Comparison of ENCODE assay signal across 9 cellular contexts in genomic region chr21:29297483-29298347, GRCh38. TPM values are rescaled to one million over a fixed set of nuclear protein-coding genes. Genes with fewer than 3 reads are reported as not detected.
DNase-seq lines count a peak whose midpoint lies in the region; ATAC-seq, FAIRE-seq and TF ChIP-seq lines count a peak whose summit lies in the region.
"Had no signal": no experiment of that assay in that cellular context is flagged by ENCODE, and none has a peak within 500 bp of the region (broad histone marks: within the 10 kb centered on the region; RNA-seq: fewer than 3 reads in every experiment).

No MANE protein-coding gene starts in this region.

- ATAC-seq in activated naive CD8-positive, alpha-beta T cell treated with anti-CD3 and anti-CD28 coated beads, Interleukin-2, amount 50 U/mL, for 24 hours: no peak
- ATAC-seq in HepG2: no peak
- ATAC-seq in thoracic aorta (ENCODE audit: insufficient number of reproducible peaks, low FRiP score, low read depth): no peak
- no peak for ATAC-seq in GM19328 (IDR thresholded peaks at IDR 0.05; ENCODE audit: unreplicated experiment)
- ATAC-seq in HG03135 (IDR thresholded peaks at IDR 0.05; ENCODE audit: unreplicated experiment): no peak

- H4K20me1 ChIP-seq in HepG2 (ENCODE audit: insufficient read depth, low read length): peaks cover 28% of the 10 kb centered on the region

- no peaks in the 10 kb centered on the region; a peak in 1 of 5 replicates for H3K27me3 ChIP-seq in HepG2 (ENCODE audit: control insufficient read depth in 1 of 2, insufficient read depth in 2 of 2, low read length in 2 of 2)
- no peaks in the 10 kb centered on the region for H3K27me3 ChIP-seq in thoracic aorta (replicated peaks; ENCODE audit: insufficient read depth)

- no peak for TF ChIP-seq POLR2A in HepG2 (IDR thresholded peaks at IDR 0.05; ENCODE audit: insufficient read depth in 1 of 2, low read depth in 2 of 2, low read length in 2 of 2)

- WGBS in HepG2 (ENCODE audit: low lambda C conversion rate): 91% methylated on average over 27 of the region's 27 CpGs

- no peak for FAIRE-seq in HepG2 (lab: Jason Lieb, UNC)
- FAIRE-seq: colon had no signal

- H3K9ac ChIP-seq in HepG2 (ENCODE audit: insufficient read depth, low read depth, low read length): peak overlapping the region; percentile 57; the same call in 1 of the 2 replicates

- CTCF ChIA-PET in HepG2 (lab: Yijun Ruan, JAX; ENCODE audit: low intra/inter-chr PET ratio, low total read pairs): no interaction called here

- DNase-seq in activated CD8-positive, alpha-beta memory T cell treated with anti-CD3 and anti-CD28 coated beads, Interleukin-2, amount 50 U/mL, for 4 hours: peak; percentile 15
- no peak for DNase-seq in activated CD8-positive, alpha-beta memory T cell treated with anti-CD3 and anti-CD28 coated beads for 24 hours
- DNase-seq in activated naive CD8-positive, alpha-beta T cell treated with anti-CD3 and anti-CD28 coated beads, Interleukin-2, amount 50 U/mL, for 24 hours: no peak
- DNase-seq in HepG2 (ENCODE audit: low spot score) (no peak), thoracic aorta (ENCODE audit: low spot score) (no peak), NCI-H187 treated with DMSO at 0.1 percent for 48 hours (lab: John Stamatoyannopoulos, UW) (no peak)

- no peaks in the 10 kb centered on the region for H3K9me3 ChIP-seq in HepG2 (ENCODE audit: low read length)
- no peaks in the 10 kb centered on the region for H3K9me3 ChIP-seq in thoracic aorta

- no TSS peak for BruUV-seq in HepG2 (replicated peaks; lab: Mats Ljungman, UMichigan)

- peaks cover 9% of the 10 kb centered on the region for H3K9me3 Mint-ChIP-seq in activated naive CD8-positive, alpha-beta T cell treated with anti-CD3 and anti-CD28 coated beads, Interleukin-2, amount 50 U/mL, for 24 hours

- H3K36me3 ChIP-seq in HepG2 (replicated peaks in 1 of 2; ENCODE audit: control insufficient read depth in 1 of 2, insufficient read depth in 2 of 2, low read length in 2 of 2) (no peaks in the 10 kb centered on the region), thoracic aorta (no peaks in the 10 kb centered on the region)

- intact Hi-C loops in HepG2 (cut with micrococcal nuclease; ENCODE audit: unreplicated experiment): loop anchor here (5.0 to 10.0 kb wide), 2 partner anchors 50 to 103 kb away; no protein-coding TSS in a partner anchor

- H3K4me3 ChIP-seq in HepG2 (replicated peaks in 1 of 3; ENCODE audit: insufficient read depth in 1 of 3, low read depth in 2 of 3, low read length in 3 of 3) (peak overlapping the region in 2 of 3 experiments; percentile 63 to 83; a peak in 3 of 6 replicates), thoracic aorta (peak overlapping the region; percentile 75)

- POLR2A ChIA-PET in HepG2 (lab: Yijun Ruan, JAX): interaction anchor here (1.2 kb wide), 1 partner anchor 116 kb away, joined by 4 read pairs; no protein-coding TSS in a partner anchor

- H3K4me1 Mint-ChIP-seq in activated naive CD8-positive, alpha-beta T cell treated with anti-CD3 and anti-CD28 coated beads, Interleukin-2, amount 50 U/mL, for 24 hours: peaks cover 71% of the 10 kb centered on the region

- TF ChIP-seq EP300 in HepG2 (IDR thresholded peaks at IDR 0.05; ENCODE audit: low read depth in 2 of 2, low read length in 2 of 2): no peak
- TF ChIP-seq EP300 in HepG2 (CRISPR knock-in tag; IDR thresholded peaks at IDR 0.05; ENCODE audit: borderline replicate concordance): no peak

- TF ChIP-seq CTCF in HepG2 (CRISPR knock-in tag; IDR thresholded peaks at IDR 0.05): no peak
- TF ChIP-seq CTCF in thoracic aorta (IDR thresholded peaks at IDR 0.05): no peak

- H3K4me2 ChIP-seq in HepG2 (ENCODE audit: low read depth, low read length): peak overlapping the region; percentile 64

- in situ Hi-C loops in HepG2 (cut with HindIII; ENCODE audit: extremely low pct_ligation_motif_present, low pct_unique_long_range_greater_than_20kb): loop anchor here (10.0 kb wide), 1 partner anchor 113 kb away; no protein-coding TSS in a partner anchor

- H3K79me2 ChIP-seq in HepG2 (ENCODE audit: insufficient read depth, low read length): peaks cover 35% of the 10 kb centered on the region

- H3K27ac Mint-ChIP-seq in activated naive CD8-positive, alpha-beta T cell treated with anti-CD3 and anti-CD28 coated beads, Interleukin-2, amount 50 U/mL, for 24 hours: no peak overlapping the region

- H3K27ac ChIP-seq in HepG2 (ENCODE audit: extremely low read length, insufficient read depth, low read length) (peak overlapping the region; percentile 92), thoracic aorta (peak overlapping the region in 1 of 2 donors; percentile 85)

- no peak overlapping the region for H2AFZ ChIP-seq in HepG2 (ENCODE audit: low read length)

- no peak for TF ChIP-seq RAD21 in HepG2 (CRISPR knock-in tag; IDR thresholded peaks at IDR 0.05)

- peaks cover 8% of the 10 kb centered on the region for H3K36me3 Mint-ChIP-seq in activated naive CD8-positive, alpha-beta T cell treated with anti-CD3 and anti-CD28 coated beads, Interleukin-2, amount 50 U/mL, for 24 hours (ENCODE audit: low read depth)

- peak overlapping the region; percentile 32 for H3K4me3 Mint-ChIP-seq in activated naive CD8-positive, alpha-beta T cell treated with anti-CD3 and anti-CD28 coated beads, Interleukin-2, amount 50 U/mL, for 24 hours

- H3K27me3 Mint-ChIP-seq in activated naive CD8-positive, alpha-beta T cell treated with anti-CD3 and anti-CD28 coated beads, Interleukin-2, amount 50 U/mL, for 24 hours: peaks cover 2% of the 10 kb centered on the region

- H3K4me1 ChIP-seq in HepG2 (ENCODE audit: insufficient read depth, low read length) (peaks cover 50% of the 10 kb centered on the region), thoracic aorta (ENCODE audit: control insufficient read depth in 1 of 2, low read depth in 2 of 2) (peaks cover 17 to 27% of the 10 kb centered on the region in 2 donors)

TF ChIP-seq in HepG2, 621 proteins besides CTCF, POLR2A, EP300 and RAD21:
- TF ChIP-seq SP2 (CRISPR knock-in tag; IDR thresholded peaks at IDR 0.05): 0 out of 2 replicates have a peak, but pooled peaks have one; percentile 29
- TF ChIP-seq MIER3 (CRISPR knock-in tag; IDR thresholded peaks at IDR 0.05; ENCODE audit: borderline replicate concordance): no peak
- TF ChIP-seq ZBTB7B (CRISPR knock-in tag; IDR thresholded peaks at IDR 0.05): no peak
- TF ChIP-seq ZBTB38 (CRISPR knock-in tag; IDR thresholded peaks at IDR 0.05): peak; percentile 46; the same call in 1 of the 2 replicates
- TF ChIP-seq PLSCR1 (CRISPR knock-in tag; IDR thresholded peaks at IDR 0.05; ENCODE audit: borderline replicate concordance): no peak
- TF ChIP-seq ZNF292 (CRISPR knock-in tag; IDR thresholded peaks at IDR 0.05; ENCODE audit: borderline replicate concordance, low read depth): no peak

RNA-seq across cellular contexts. Expression of gene BACH1, which starts 1.0 kb away (rescaled TPM):
- 51.7 and 68.9 TPM in 2 replicates for total RNA-seq in HepG2 (2016; rRNA removed; fragmentation: Illumina TruSeq; extraction: Trizol)
- total RNA-seq in HepG2 (2016; cell fraction: cytosol; rRNA removed; fragmentation: Illumina TruSeq; extraction: Trizol; ENCODE audit: low read depth): 113 and 125 TPM in 2 replicates
- total RNA-seq in HepG2 (2016; cell fraction: insoluble cytoplasmic fraction; rRNA removed; fragmentation: Illumina TruSeq; extraction: Trizol): 49.5 and 66.2 TPM in 2 replicates
- 187 and 248 TPM in 2 replicates for total RNA-seq in HepG2 (2016; cell fraction: membrane; rRNA removed; fragmentation: Illumina TruSeq; extraction: Trizol)
- total RNA-seq in HepG2 (2016; cell fraction: nucleus; rRNA removed; fragmentation: Illumina TruSeq; extraction: Trizol): 43.0 and 46.1 TPM in 2 replicates
- 11.9 and 16.5 TPM in 2 replicates for polyA plus RNA-seq in HepG2 (2011; rRNA removed)
- 6.1 and 8.1 TPM in 2 replicates for polyA plus RNA-seq in HepG2 (2011; cell fraction: cytosol; rRNA removed)
- 7.4 and 10.3 TPM in 2 replicates for polyA plus RNA-seq in HepG2 (2011; cell fraction: nucleus; rRNA removed)
- 19.6 and 28.5 TPM in 2 replicates for polyA plus RNA-seq in HepG2 (2012)
- polyA plus RNA-seq in HepG2 (2016; cell fraction: cytosol; fragmentation: Illumina TruSeq; extraction: Trizol; ENCODE audit: low read depth): 0.31 and 0.51 TPM in 2 replicates
- 17.5 and 19.8 TPM in 2 replicates for polyA plus RNA-seq in HepG2 (2016; cell fraction: insoluble cytoplasmic fraction; fragmentation: Illumina TruSeq; extraction: Trizol; ENCODE audit: low read depth)
- 2.6 and 3.9 TPM in 2 replicates for polyA plus RNA-seq in HepG2 (2016; cell fraction: membrane; fragmentation: Illumina TruSeq; extraction: Trizol; ENCODE audit: low read depth)
- 11.8 and 12.9 TPM in 2 replicates for polyA plus RNA-seq in HepG2 (2016; cell fraction: nucleus; fragmentation: Illumina TruSeq; extraction: Trizol; ENCODE audit: insufficient read depth, low read depth)
- 153 and 196 TPM in 2 replicates for polyA minus RNA-seq in HepG2 (2011; rRNA and poly(A)+ RNA removed; ENCODE audit: low replicate concordance)
- 67.8 and 73.1 TPM in 2 replicates for polyA minus RNA-seq in HepG2 (2011; cell fraction: cytosol; rRNA and poly(A)+ RNA removed)
- 101 and 111 TPM in 2 replicates for polyA minus RNA-seq in HepG2 (2011; cell fraction: nucleus; rRNA and poly(A)+ RNA removed)
- 10 to 100 TPM; 47.0 to 93.0 TPM for total RNA-seq in thoracic aorta
